19 cellular contexts compared by ENCODE assay signal in genomic region chr6:95804847-95805541, GRCh38.
A peak's percentile ranks its signal among the peaks of the same experiment; 100 is the strongest.
DNase-seq lines count a peak whose midpoint lies in the region; ATAC-seq, FAIRE-seq and TF ChIP-seq lines count a peak whose summit lies in the region.
"Had no signal": no experiment of that assay in that cellular context is flagged by ENCODE, and none has a peak within 500 bp of the region (broad histone marks: within the 10 kb centered on the region; RNA-seq: fewer than 3 reads in every experiment).

No MANE protein-coding gene starts in this region.

- no peak overlapping the region for H3K9ac ChIP-seq in GM12878 (ENCODE audit: control insufficient read depth, insufficient read depth, low read length)

- CTCF ChIA-PET in GM12878 (lab: Yijun Ruan, JAX) = interaction anchor here (1.4 kb wide), 1 partner anchor 18 kb away, joined by 5 read pairs; no protein-coding TSS in a partner anchor

- BruUV-seq in GM12878 (replicated peaks; lab: Mats Ljungman, UMichigan) = no TSS peak

- no peak for TF ChIP-seq EP300 in GM12878 (IDR thresholded peaks at IDR 0.05; ENCODE audit: borderline replicate concordance in 1 of 2, control insufficient read depth in 1 of 2, low read depth in 2 of 2, low read length in 2 of 2)

- intact Hi-C loops in GM12878 (cut with micrococcal nuclease; ENCODE audit: unreplicated experiment) = no loop called here

- no peak for TF ChIP-seq POLR2A in GM12878 (IDR thresholded peaks at IDR 0.05; ENCODE audit: low read depth, low read length)

- H2AFZ ChIP-seq in GM12878 (ENCODE audit: control insufficient read depth, low read depth, low read length) = no peak overlapping the region

- no peak for TF ChIP-seq RAD21 in GM12878 (IDR thresholded peaks at IDR 0.05; ENCODE audit: insufficient read depth, low read depth, low read length)

- POLR2A ChIA-PET in GM12878 (lab: Charles Lee) = interaction anchor here (0.7 to 1.0 kb wide), 3 partner anchors 18 to 427 kb away, joined by 3 to 4 read pairs (median 4); no protein-coding TSS in a partner anchor

- no peaks in the 10 kb centered on the region for H3K9me3 ChIP-seq in GM12878 (replicated peaks; ENCODE audit: control insufficient read depth, insufficient read depth, low read length)

- no peak for TF ChIP-seq CTCF in GM12878 (IDR thresholded peaks at IDR 0.05 in 2 of 3, conservative IDR thresholded peaks at IDR 0.05 in 1 of 3; ENCODE audit: control insufficient read depth in 2 of 3, extremely low read depth in 1 of 3, insufficient read depth in 1 of 3, low read depth in 3 of 3, low read length in 3 of 3)

- SMC1A ChIA-PET in GM12878 (lab: Charles Lee; ENCODE audit: uncharacterized antibody, unreplicated experiment) = interaction anchor here (0.8 to 1.7 kb wide), 5 partner anchors 12 to 19 kb away, joined by 3 to 6 read pairs (median 4); no protein-coding TSS in a partner anchor

- H3K27ac ChIP-seq in GM12878 (ENCODE audit: control insufficient read depth, insufficient read depth) = no peak overlapping the region

- 29% methylated on average over 2 of the region's 2 CpGs for WGBS in GM12878 (ENCODE audit: insufficient coverage, insufficient replicate concordance, low lambda C conversion rate, missing lambda C conversion rate)

- no peaks in the 10 kb centered on the region for H3K36me3 ChIP-seq in GM12878 (ENCODE audit: control insufficient read depth in 2 of 2, insufficient read depth in 2 of 2, low read length in 1 of 2)

- FAIRE-seq in GM12878 (lab: Jason Lieb, UNC) = no peak

- no peak overlapping the region for H3K4me3 ChIP-seq in GM12878

- H3K4me1 ChIP-seq in GM12878 (ENCODE audit: control insufficient read depth, insufficient read depth, low read length) = no peaks in the 10 kb centered on the region

- H3K4me2 ChIP-seq in GM12878 (ENCODE audit: control insufficient read depth, insufficient read depth) = no peak overlapping the region

- ATAC-seq in GM18520 (IDR thresholded peaks at IDR 0.05; ENCODE audit: unreplicated experiment) (peak; percentile 66), GM21619 (IDR thresholded peaks at IDR 0.05; ENCODE audit: unreplicated experiment) (peak; percentile 56), HG03159 (IDR thresholded peaks at IDR 0.05; ENCODE audit: unreplicated experiment) (peak; percentile 81), GM12878 (peak; percentile 94), HG02970 (IDR thresholded peaks at IDR 0.05; ENCODE audit: low FRiP score, unreplicated experiment) (no peak)

- in situ Hi-C loops in GM12878 (cut with MboI) = no loop called here

- H4K20me1 ChIP-seq in GM12878 (ENCODE audit: control insufficient read depth, insufficient read depth) = no peaks in the 10 kb centered on the region

- RAD21 ChIA-PET in GM12878 (lab: Charles Lee; ENCODE audit: unreplicated experiment) = interaction anchor here (1.1 kb wide), 1 partner anchor 20 kb away, joined by 3 read pairs; no protein-coding TSS in a partner anchor

- H3K79me2 ChIP-seq in GM12878 (ENCODE audit: control insufficient read depth, insufficient read depth, low read length) = no peaks in the 10 kb centered on the region

- DNase-seq in GM12878 (ENCODE audit: low read depth, low spot score) = no peak
- no peak for DNase-seq in ecto neural progenitor cell (ENCODE audit: low spot score)
- no peak for DNase-seq in NCI-H526 treated with DMSO at 0.1 percent for 48 hours (lab: John Stamatoyannopoulos, UW)
- DNase-seq in central memory CD4-positive, alpha-beta T cell = no peak
- DNase-seq: activated CD4-positive, alpha-beta T cell treated with anti-CD3 and anti-CD28 coated beads, Interleukin-2, amount 50 U/mL, for 4 hours; activated effector memory CD4-positive, alpha-beta T cell treated with anti-CD3 and anti-CD28 coated beads, Interleukin-2, amount 50 U/mL, for 16 hours; DND-41; erythroblast; immature natural killer cell; NCI-H2081; NCI-H82; nephron progenitor cell; retina; Right ventricle myocardium superior; T-helper 9 cell had no signal

- no peaks in the 10 kb centered on the region for H3K27me3 ChIP-seq in GM12878 (replicated peaks in 1 of 2; ENCODE audit: control insufficient read depth in 2 of 2, insufficient read depth in 2 of 2, low read length in 1 of 2)

TF ChIP-seq in GM12878, 131 proteins besides CTCF, POLR2A, EP300 and RAD21 (continues in another document):
- TF ChIP-seq MYB (IDR thresholded peaks at IDR 0.05; ENCODE audit: borderline replicate concordance, low read depth, low read length) (no peak), PAX8 (IDR thresholded peaks at IDR 0.05) (no peak), TCF7 (IDR thresholded peaks at IDR 0.05; ENCODE audit: borderline replicate concordance) (peak; percentile 65; the same call in 1 of the 2 replicates), TARDBP (IDR thresholded peaks at IDR 0.05; ENCODE audit: borderline replicate concordance) (no peak), ETV6 (conservative IDR thresholded peaks at IDR 0.05 in 1 of 2, IDR thresholded peaks at IDR 0.05 in 1 of 2; ENCODE audit: borderline replicate concordance in 1 of 2, low read depth in 1 of 2) (peak in 1 of 2 experiments; percentile 22; a peak in 1 of 4 replicates), SMAD1 (IDR thresholded peaks at IDR 0.05; ENCODE audit: low read depth, partially characterized antibody) (no peak), BACH1 (IDR thresholded peaks at IDR 0.05; ENCODE audit: borderline replicate concordance) (no peak), MEF2A (IDR thresholded peaks at IDR 0.05; ENCODE audit: insufficient read depth, low read depth, low read length) (peak; percentile 28; the same call in 1 of the 2 replicates), RBBP5 (conservative IDR thresholded peaks at IDR 0.05) (no peak), SPI1 (IDR thresholded peaks at IDR 0.05; ENCODE audit: borderline replicate concordance, insufficient read depth, low read depth, low read length) (peak; percentile 47; the same call in 1 of the 2 replicates), ATF2 (IDR thresholded peaks at IDR 0.05; ENCODE audit: low read length) (peak; percentile 61; the same call in 1 of the 2 replicates), STAT3 (IDR thresholded peaks at IDR 0.05; ENCODE audit: low read depth, low read length) (no peak), E2F4 (IDR thresholded peaks at IDR 0.05; ENCODE audit: low read depth, low read length) (no peak), CUX1 (IDR thresholded peaks at IDR 0.05; ENCODE audit: insufficient replicate concordance, low read depth, low read length) (no peak), JUNB (IDR thresholded peaks at IDR 0.05) (peak; percentile 87), GABPA (IDR thresholded peaks at IDR 0.05; ENCODE audit: low read depth) (peak; percentile 51; the same call in 1 of the 2 replicates), MTA2 (IDR thresholded peaks at IDR 0.05; ENCODE audit: low read depth) (peak; percentile 56)
